In the genomic region with DNA sequence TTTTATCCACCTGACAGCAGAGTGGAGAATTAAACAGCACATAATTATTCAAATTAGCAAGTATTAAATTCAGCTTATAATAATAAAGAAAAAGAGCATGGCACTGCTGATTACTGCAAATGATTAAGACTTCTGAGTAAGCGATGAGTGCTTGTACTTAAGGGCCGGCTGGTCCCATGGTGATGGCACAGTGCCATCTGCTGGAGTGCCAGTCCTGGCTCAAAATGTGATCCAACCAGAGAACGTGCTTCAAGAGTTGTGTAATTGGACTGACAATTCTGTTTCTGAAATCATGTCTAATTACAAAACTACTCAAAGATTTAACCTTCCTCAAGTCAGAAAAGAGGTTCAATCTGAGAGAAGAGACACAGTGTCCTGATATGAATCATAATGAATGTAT, we compare ENCODE assay signal across 10 cellular contexts.
DNase-seq lines count a peak whose midpoint lies in the region; ATAC-seq and TF ChIP-seq lines count a peak whose summit lies in the region.
"Had no signal": no experiment of that assay in that cellular context is flagged by ENCODE, and none has a peak within 500 bp of the region (broad histone marks: within the 10 kb centered on the region; RNA-seq: fewer than 3 reads in every experiment).

No MANE protein-coding gene starts in this region.

- H3K27me3 ChIP-seq in SU-DHL-6 (ENCODE audit: low read length): no peaks in the 10 kb centered on the region

- no peaks in the 10 kb centered on the region for H3K9me3 Mint-ChIP-seq in activated CD4-positive, alpha-beta T cell treated with anti-CD3 and anti-CD28 coated beads, Interleukin-2, amount 10 ng/mL, durations not matched to agents 7 days and 5 days

- H3K9ac ChIP-seq in SU-DHL-6 (ENCODE audit: low read length): no peak overlapping the region

- peak; percentile 51 for ATAC-seq in HG02571 (IDR thresholded peaks at IDR 0.05; ENCODE audit: unreplicated experiment)

- no peaks in the 10 kb centered on the region for H3K36me3 Mint-ChIP-seq in activated CD4-positive, alpha-beta T cell treated with anti-CD3 and anti-CD28 coated beads, Interleukin-2, amount 10 ng/mL, durations not matched to agents 7 days and 5 days (ENCODE audit: low read depth)
- H3K36me3 Mint-ChIP-seq: activated naive CD8-positive, alpha-beta T cell; CD4-positive, alpha-beta memory T cell had no signal

- DNase-seq in activated CD4-positive, alpha-beta T cell treated with anti-CD3 and anti-CD28 coated beads, Interleukin-2, amount 10 ng/mL, durations not matched to agents 7 days and 5 days: peak; percentile 33
- DNase-seq in activated CD4-positive, alpha-beta T cell treated with anti-CD3 and anti-CD28 coated beads for 4 hours: no peak
- DNase-seq in NCI-H128 (lab: John Stamatoyannopoulos, UW; ENCODE audit: unreplicated experiment) (peak; percentile 28), fibroblast of pulmonary artery (ENCODE audit: low read depth) (peak; percentile 67), retina (peak; percentile 7)
- no peak for DNase-seq in stimulated activated naive CD4-positive, alpha-beta T cell treated with Interleukin-2 at 50 U/mL for 16 hours (lab: John Stamatoyannopoulos, UW)

- no peak overlapping the region for H3K27ac ChIP-seq in SU-DHL-6 (ENCODE audit: low read depth, low read length)

- H3K4me3 Mint-ChIP-seq in activated CD4-positive, alpha-beta T cell treated with anti-CD3 and anti-CD28 coated beads, Interleukin-2, amount 10 ng/mL, durations not matched to agents 7 days and 5 days: no peak overlapping the region
- H3K4me3 Mint-ChIP-seq: activated naive CD8-positive, alpha-beta T cell; CD4-positive, alpha-beta memory T cell had no signal

- POLR2A ChIA-PET in activated CD4-positive, alpha-beta T cell treated with anti-CD3 and anti-CD28 coated beads, Interleukin-2, amount 10 ng/mL, durations not matched to agents 7 days and 5 days (lab: Charles Lee): no interaction called here

- H3K4me3 ChIP-seq in SU-DHL-6 (ENCODE audit: insufficient read depth, low read length, poor library complexity, severe bottlenecking) (no peak overlapping the region), fibroblast of pulmonary artery (replicated peaks; ENCODE audit: low read depth, low read length) (no peak overlapping the region)

- no peak overlapping the region for H3K27ac Mint-ChIP-seq in activated CD4-positive, alpha-beta T cell treated with anti-CD3 and anti-CD28 coated beads, Interleukin-2, amount 10 ng/mL, durations not matched to agents 7 days and 5 days
- H3K27ac Mint-ChIP-seq: activated naive CD8-positive, alpha-beta T cell had no signal

- no peaks in the 10 kb centered on the region for H3K9me2 ChIP-seq in SU-DHL-6 (replicated peaks; ENCODE audit: insufficient read depth, low read length)

- no peaks in the 10 kb centered on the region for H3K36me3 ChIP-seq in SU-DHL-6 (ENCODE audit: low read length)

- no peak overlapping the region for H2AFZ ChIP-seq in SU-DHL-6 (ENCODE audit: low read depth, low read length, severe bottlenecking)

- no peaks in the 10 kb centered on the region for H3K4me1 Mint-ChIP-seq in activated CD4-positive, alpha-beta T cell treated with anti-CD3 and anti-CD28 coated beads, Interleukin-2, amount 10 ng/mL, durations not matched to agents 7 days and 5 days
- H3K4me1 Mint-ChIP-seq: CD4-positive, alpha-beta memory T cell had no signal

- CTCF ChIA-PET in activated CD4-positive, alpha-beta T cell treated with anti-CD3 and anti-CD28 coated beads, Interleukin-2, amount 10 ng/mL, durations not matched to agents 7 days and 5 days (lab: Charles Lee): no interaction called here

- no peaks in the 10 kb centered on the region for H3K9me3 ChIP-seq in SU-DHL-6 (ENCODE audit: insufficient read depth, low read length)

- H3K79me2 ChIP-seq in SU-DHL-6 (ENCODE audit: insufficient read depth, low read length): no peaks in the 10 kb centered on the region

- H3F3A ChIP-seq in SU-DHL-6 (ENCODE audit: insufficient read depth): no peaks in the 10 kb centered on the region

- peaks cover 4% of the 10 kb centered on the region for H3K27me3 Mint-ChIP-seq in activated CD4-positive, alpha-beta T cell treated with anti-CD3 and anti-CD28 coated beads, Interleukin-2, amount 10 ng/mL, durations not matched to agents 7 days and 5 days
- H3K27me3 Mint-ChIP-seq: activated naive CD8-positive, alpha-beta T cell had no signal

- H4K20me1 ChIP-seq in SU-DHL-6 (ENCODE audit: low read depth, low read length): no peaks in the 10 kb centered on the region

- H3K4me2 ChIP-seq in SU-DHL-6 (ENCODE audit: low read depth, low read length, poor library complexity, severe bottlenecking): no peak overlapping the region

- peak; percentile 61 for TF ChIP-seq CTCF in SU-DHL-6 (IDR thresholded peaks at IDR 0.05; ENCODE audit: insufficient read depth, low read length, poor library complexity, severe bottlenecking)
- TF ChIP-seq CTCF in fibroblast of pulmonary artery (IDR thresholded peaks at IDR 0.05; ENCODE audit: low read length, missing control alignments): peak; percentile 33

Comparison
In these comparisons a context has a peak if more than half of its experiments do, and no peak if none do; other contexts are left out.
1. DNase-seq: peak in activated CD4-positive, alpha-beta T cell treated with anti-CD3 and anti-CD28 coated beads, Interleukin-2, amount 10 ng/mL, durations not matched to agents 7 days and 5 days (single experiment), NCI-H128 (single experiment), fibroblast of pulmonary artery (single experiment) and retina (single experiment); none in activated CD4-positive, alpha-beta T cell treated with anti-CD3 and anti-CD28 coated beads for 4 hours (0 of 2) and stimulated activated naive CD4-positive, alpha-beta T cell treated with Interleukin-2 at 50 U/mL for 16 hours (single experiment).